Comparison of ENCODE assay signal across 9 cellular contexts in genomic region chr12:19431407-19432308, GRCh38. TPM values are rescaled to one million over a fixed set of nuclear protein-coding genes. Genes with fewer than 3 reads are reported as not detected.
DNase-seq lines count a peak whose midpoint lies in the region; ATAC-seq and TF ChIP-seq lines count a peak whose summit lies in the region.
"Had no signal": no experiment of that assay in that cellular context is flagged by ENCODE, and none has a peak within 500 bp of the region (broad histone marks: within the 10 kb centered on the region; RNA-seq: fewer than 3 reads in every experiment).

No MANE protein-coding gene starts in this region.

- H3K4me1 ChIP-seq in Peyer's patch = no peaks in the 10 kb centered on the region

- peak; percentile 61 for ATAC-seq in GM21360 (IDR thresholded peaks at IDR 0.05; ENCODE audit: unreplicated experiment)
- ATAC-seq: Panc1 had no signal

- H3K27me3 ChIP-seq in Peyer's patch = no peaks in the 10 kb centered on the region

- no peak overlapping the region for H3K4me3 Mint-ChIP-seq in activated naive CD8-positive, alpha-beta T cell

- peaks cover 26% of the 10 kb centered on the region for H3K4me1 Mint-ChIP-seq in activated naive CD8-positive, alpha-beta T cell (ENCODE audit: low read depth)

- no peak for TF ChIP-seq POLR2A in Peyer's patch (IDR thresholded peaks at IDR 0.05)

- H3K9me3 ChIP-seq in Peyer's patch = no peaks in the 10 kb centered on the region

- no peak overlapping the region for H3K27ac ChIP-seq in Peyer's patch

- no peaks in the 10 kb centered on the region for H3K27me3 Mint-ChIP-seq in activated naive CD8-positive, alpha-beta T cell

- no peak for TF ChIP-seq CTCF in Peyer's patch (IDR thresholded peaks at IDR 0.05)

- H3K9me3 Mint-ChIP-seq in activated naive CD8-positive, alpha-beta T cell (ENCODE audit: low read depth) = no peaks in the 10 kb centered on the region

- H3K4me3 ChIP-seq in Peyer's patch = no peak overlapping the region

- no peaks in the 10 kb centered on the region for H3K36me3 ChIP-seq in Peyer's patch

- peaks cover 2% of the 10 kb centered on the region for H3K36me3 Mint-ChIP-seq in activated naive CD8-positive, alpha-beta T cell

- H3K27ac Mint-ChIP-seq in activated naive CD8-positive, alpha-beta T cell = peak overlapping the region; percentile 72

- DNase-seq in DMS79 (lab: John Stamatoyannopoulos, UW) (peak; percentile 23), LoVo (ENCODE audit: low spot score) (peak; percentile 24), myocyte (ENCODE audit: low read depth) (peak; percentile 67), OCI-M2 (lab: John Stamatoyannopoulos, UW; ENCODE audit: unreplicated experiment) (no peak), Peyer's patch (no peak), A172 (ENCODE audit: low spot score) (no peak)

RNA-seq across cellular contexts. Expression of gene AEBP2, which starts 7.6 kb away (rescaled TPM):
- total RNA-seq in myocyte (15.8 and 18.8 TPM in 2 replicates), Peyer's patch (10 to 100 TPM; 22.9 to 58.4 (median 42.3) TPM)
- 18.0 TPM for polyA plus RNA-seq in myocyte (2012)
- 13.4 and 16.8 TPM in 2 replicates for total RNA-seq in A172 (2014; rRNA removed; shearing (Covaris generic))

Comparison
In these comparisons a context has a peak if more than half of its experiments do, and no peak if none do; other contexts are left out.
1. DNase-seq: peak in DMS79 (single experiment), LoVo (single experiment) and myocyte (single experiment); none in OCI-M2 (single experiment), Peyer's patch (0 of 3) and A172 (single experiment).